9 cellular contexts compared by ENCODE assay signal in genomic region chr6:137970368-137970767, GRCh38.
A peak's percentile ranks its signal among the peaks of the same experiment; 100 is the strongest.
DNase-seq lines count a peak whose midpoint lies in the region; ATAC-seq and TF ChIP-seq lines count a peak whose summit lies in the region.
"Had no signal": no experiment of that assay in that cellular context is flagged by ENCODE, and none has a peak within 500 bp of the region (broad histone marks: within the 10 kb centered on the region; RNA-seq: fewer than 3 reads in every experiment).

No MANE protein-coding gene starts in this region.

- intact Hi-C loops in Caco-2 (cut with micrococcal nuclease; ENCODE audit: unreplicated experiment) = no loop called here

- H3K9me3 Mint-ChIP-seq in Caco-2 (ENCODE audit: unreplicated experiment) (peaks cover 41% of the 10 kb centered on the region), T-cell (no peaks in the 10 kb centered on the region)
- peaks cover 3% of the 10 kb centered on the region for H3K9me3 Mint-ChIP-seq in activated naive CD8-positive, alpha-beta T cell treated with anti-CD3 and anti-CD28 coated beads, Interleukin-2, amount 50 U/mL, for 24 hours

- TF ChIP-seq CTCF in Caco-2 (IDR thresholded peaks at IDR 0.05; ENCODE audit: insufficient read depth in 1 of 2, low read depth in 1 of 2, low read length in 1 of 2, severe bottlenecking in 1 of 2, unreplicated experiment in 1 of 2) = no peak

- peaks cover 27% of the 10 kb centered on the region for H3K4me1 ChIP-seq in Caco-2

- H3K36me3 ChIP-seq in Caco-2 (ENCODE audit: control insufficient read depth, insufficient read depth, low read length) = no peaks in the 10 kb centered on the region; the same call in 1 of the 2 replicates
- H3K36me3 ChIP-seq: brain microvascular endothelial cell had no signal

- H3K9me3 ChIP-seq in Caco-2 = no peaks in the 10 kb centered on the region

- CTCF ChIA-PET in Caco-2 (lab: Charles Lee) = no interaction called here
- CTCF ChIA-PET in T-cell (lab: Charles Lee) = interaction anchor here in 1 of 2 donors (1.6 kb wide), 1 partner anchor 20 kb away, joined by 3 read pairs; no protein-coding TSS in a partner anchor

- POLR2A ChIA-PET in Caco-2 (lab: Charles Lee) = no interaction called here
- POLR2A ChIA-PET in T-cell (lab: Charles Lee) = no interaction called here

- peak overlapping the region; percentile 92 for H3K27ac Mint-ChIP-seq in Caco-2 (ENCODE audit: unreplicated experiment)
- H3K27ac Mint-ChIP-seq in activated naive CD8-positive, alpha-beta T cell treated with anti-CD3 and anti-CD28 coated beads, Interleukin-2, amount 50 U/mL, for 24 hours = peak overlapping the region; percentile 92
- H3K27ac Mint-ChIP-seq in T-cell = no peak overlapping the region

- ATAC-seq in GM19372 (IDR thresholded peaks at IDR 0.05; ENCODE audit: low read depth, unreplicated experiment) (peak; percentile 66), HG03460 (IDR thresholded peaks at IDR 0.05; ENCODE audit: unreplicated experiment) (peak; percentile 59), T-cell (replicated peaks in 1 of 4) (no peak)
- ATAC-seq in activated naive CD8-positive, alpha-beta T cell treated with anti-CD3 and anti-CD28 coated beads, Interleukin-2, amount 50 U/mL, for 24 hours = peak; percentile 84

- H3K27me3 Mint-ChIP-seq in Caco-2 (ENCODE audit: insufficient read depth, unreplicated experiment) (no peaks in the 10 kb centered on the region), T-cell (no peaks in the 10 kb centered on the region)
- H3K27me3 Mint-ChIP-seq in activated naive CD8-positive, alpha-beta T cell treated with anti-CD3 and anti-CD28 coated beads, Interleukin-2, amount 50 U/mL, for 24 hours = no peaks in the 10 kb centered on the region

- no peaks in the 10 kb centered on the region for H3K27me3 ChIP-seq in Caco-2 (replicated peaks; ENCODE audit: control insufficient read depth, insufficient read depth, low read length)
- H3K27me3 ChIP-seq: brain microvascular endothelial cell had no signal

- H3K4me3 ChIP-seq in Caco-2 (ENCODE audit: low read depth, low read length) = no peak overlapping the region

- H3K4me1 Mint-ChIP-seq in Caco-2 (ENCODE audit: low read depth, unreplicated experiment) (peaks cover 42% of the 10 kb centered on the region), T-cell (peaks cover 36 to 46% (median 42%) of the 10 kb centered on the region in 3 donors)
- H3K4me1 Mint-ChIP-seq in activated naive CD8-positive, alpha-beta T cell treated with anti-CD3 and anti-CD28 coated beads, Interleukin-2, amount 50 U/mL, for 24 hours = peaks cover 82% of the 10 kb centered on the region

- DNase-seq in Caco-2 = no peak
- peak; percentile 66 for DNase-seq in activated naive CD8-positive, alpha-beta T cell treated with anti-CD3 and anti-CD28 coated beads, Interleukin-2, amount 50 U/mL, for 24 hours
- DNase-seq in NCI-H1417 treated with DMSO at 0.1 percent for 48 hours (lab: John Stamatoyannopoulos, UW) = no peak
- DNase-seq in ureter (ENCODE audit: low spot score) = no peak
- no peak for DNase-seq in T-cell
- no peak for DNase-seq in NCI-H524 treated with DMSO at 0.1 percent for 48 hours (lab: John Stamatoyannopoulos, UW)
- DNase-seq: brain microvascular endothelial cell had no signal

- H3K4me3 Mint-ChIP-seq in Caco-2 (ENCODE audit: unreplicated experiment) (no peak overlapping the region), T-cell (no peak overlapping the region)
- peak overlapping the region; percentile 67 for H3K4me3 Mint-ChIP-seq in activated naive CD8-positive, alpha-beta T cell treated with anti-CD3 and anti-CD28 coated beads, Interleukin-2, amount 50 U/mL, for 24 hours

- H3K36me3 Mint-ChIP-seq in Caco-2 (ENCODE audit: insufficient read depth, unreplicated experiment) (peaks cover 8% of the 10 kb centered on the region), T-cell (no peaks in the 10 kb centered on the region)
- H3K36me3 Mint-ChIP-seq in activated naive CD8-positive, alpha-beta T cell treated with anti-CD3 and anti-CD28 coated beads, Interleukin-2, amount 50 U/mL, for 24 hours (ENCODE audit: low read depth) = peaks cover 6% of the 10 kb centered on the region

- BruUV-seq in Caco-2 (replicated peaks; lab: Mats Ljungman, UMichigan) = no TSS peak

Comparison
In these comparisons a context has a peak if more than half of its experiments do, and no peak if none do; other contexts are left out.
1. H3K27ac Mint-ChIP-seq: peak in Caco-2 (single experiment) and activated naive CD8-positive, alpha-beta T cell treated with anti-CD3 and anti-CD28 coated beads, Interleukin-2, amount 50 U/mL, for 24 hours (single experiment); none in T-cell (0 of 2).
2. ATAC-seq: peak in GM19372 (single experiment), HG03460 (single experiment) and activated naive CD8-positive, alpha-beta T cell treated with anti-CD3 and anti-CD28 coated beads, Interleukin-2, amount 50 U/mL, for 24 hours (single experiment); none in T-cell (0 of 4).